Comparison of ENCODE assay signal across 8 cellular contexts in genomic region chr11:46346886-46347636, GRCh38. TPM values are rescaled to one million over a fixed set of nuclear protein-coding genes. Genes with fewer than 3 reads are reported as not detected.
A peak's percentile ranks its signal among the peaks of the same experiment; 100 is the strongest.
DNase-seq lines count a peak whose midpoint lies in the region; ATAC-seq and TF ChIP-seq lines count a peak whose summit lies in the region.

Gene DGKZ (plus strand): TSS chr11:46347463. CDS start chr11:46347660, 197 bp downstream.

- H3K18ac ChIP-seq in IMR-90 (ENCODE audit: low read depth, low read length): no peak within 1 kb of the TSS

- TF ChIP-seq CTCF in DND-41 (IDR thresholded peaks at IDR 0.05; ENCODE audit: borderline replicate concordance, extremely low read depth, low read length, poor library complexity, severe bottlenecking): peak; percentile 88
- TF ChIP-seq CTCF in IMR-90 (conservative IDR thresholded peaks at IDR 0.05; ENCODE audit: low read depth, low read length): peak; percentile 98
- peak; percentile 11 for TF ChIP-seq CTCF in foreskin fibroblast (IDR thresholded peaks at IDR 0.05; ENCODE audit: low read depth, low read length)
- TF ChIP-seq CTCF in neural progenitor cell (IDR thresholded peaks at IDR 0.05): peak; percentile 64

- no TSS peak for BruUV-seq in IMR-90 (replicated peaks; lab: Mats Ljungman, UMichigan)

- peak within 1 kb of the TSS; percentile 49 for H3K56ac ChIP-seq in IMR-90 (ENCODE audit: extremely low read depth, insufficient read depth, low read length)

- CTCF ChIA-PET in IMR-90 (lab: Yijun Ruan, JAX): interaction anchor here (0.6 to 1.0 kb wide), 4 partner anchors 14 to 320 kb away, joined by 5 to 6 read pairs (median 6); no protein-coding TSS in a partner anchor

- H3K27me3 ChIP-seq in DND-41 (ENCODE audit: insufficient read depth, low read length, poor library complexity) (no peaks in the 10 kb centered on the region), IMR-90 (ENCODE audit: control insufficient read depth, insufficient read depth, low read length) (peaks cover 6% of the 10 kb centered on the region; the same call in 1 of the 2 replicates), neural progenitor cell (peaks cover 12% of the 10 kb centered on the region), subcutaneous abdominal adipose tissue (ENCODE audit: control insufficient read depth in 5 of 5, insufficient read depth in 4 of 5, low read length in 5 of 5) (no peaks in the 10 kb centered on the region)

- H3K27ac ChIP-seq in DND-41 (ENCODE audit: low read length) (peak within 1 kb of the TSS; percentile 82), IMR-90 (ENCODE audit: insufficient read depth, low read length) (peak within 1 kb of the TSS; percentile 19; the same call in 1 of the 2 replicates), neural progenitor cell (no peak within 1 kb of the TSS), subcutaneous abdominal adipose tissue (ENCODE audit: low read depth, low read length) (peak within 1 kb of the TSS; percentile 62)

- peak; percentile 65 for TF ChIP-seq RAD21 in IMR-90 (IDR thresholded peaks at IDR 0.05; ENCODE audit: low read length)

- peaks cover 9% of the 10 kb centered on the region for H3F3A ChIP-seq in neural progenitor cell (ENCODE audit: low read depth)

- H3K14ac ChIP-seq in IMR-90 (replicated peaks; ENCODE audit: low read depth, low read length): peak within 1 kb of the TSS; percentile 91

- H4K20me1 ChIP-seq in DND-41 (ENCODE audit: insufficient read depth, low read length) (peaks cover 28% of the 10 kb centered on the region), IMR-90 (ENCODE audit: insufficient read depth, low read length) (peaks cover 25% of the 10 kb centered on the region), neural progenitor cell (ENCODE audit: low read depth) (peaks cover 35% of the 10 kb centered on the region)

- peaks cover 8% of the 10 kb centered on the region for H3K9me1 ChIP-seq in IMR-90 (ENCODE audit: insufficient read depth, low read length)

- H2BK5ac ChIP-seq in IMR-90 (ENCODE audit: low read depth, low read length, poor library complexity, severe bottlenecking): no peak within 1 kb of the TSS

- H2BK15ac ChIP-seq in IMR-90 (ENCODE audit: low read depth, low read length): peak within 1 kb of the TSS; percentile 20; the same call in 1 of the 3 replicates

- peak within 1 kb of the TSS; percentile 98 for H2AK9ac ChIP-seq in IMR-90 (replicated peaks; ENCODE audit: low read depth, low read length, poor library complexity)

- H3K36me3 ChIP-seq in DND-41 (ENCODE audit: insufficient read depth, low read length) (peaks cover 18% of the 10 kb centered on the region), IMR-90 (ENCODE audit: control insufficient read depth, insufficient read depth, low read length) (no peaks in the 10 kb centered on the region), neural progenitor cell (no peaks in the 10 kb centered on the region), subcutaneous abdominal adipose tissue (ENCODE audit: control insufficient read depth in 5 of 5, insufficient read depth in 5 of 5, low read length in 5 of 5) (peaks cover 0 to 4% (median 0%) of the 10 kb centered on the region in 5 donors)

- peak within 1 kb of the TSS; percentile 86 for H3K9ac ChIP-seq in DND-41 (ENCODE audit: low read depth, low read length)
- peak within 1 kb of the TSS; percentile 81 for H3K9ac ChIP-seq in IMR-90 (ENCODE audit: low read depth, low read length)
- peak within 1 kb of the TSS; percentile 66 for H3K9ac ChIP-seq in neural progenitor cell
- H3K9ac ChIP-seq in subcutaneous abdominal adipose tissue (ENCODE audit: low read length in 5 of 5): peak within 1 kb of the TSS in 4 of 5 donors; percentile 69 to 91 (median 83)

- 16% methylated on average over 37 of the region's 80 CpGs; no CpG with 5 or more reads in 1 of the 2 experiments for WGBS in IMR-90 (ENCODE audit: extremely low coverage in 2 of 2, insufficient read length in 1 of 2), 2 experiments

- H3K27ac Mint-ChIP-seq in neural progenitor cell: peak within 1 kb of the TSS; percentile 0

- in situ Hi-C loops in IMR-90 (cut with MboI; ENCODE audit: low sequenced_read_pairs): no loop called here

- peak within 1 kb of the TSS; percentile 60 for H2AFZ ChIP-seq in DND-41 (ENCODE audit: low read depth, low read length)
- H2AFZ ChIP-seq in IMR-90 (replicated peaks; ENCODE audit: low read length, poor library complexity): peak within 1 kb of the TSS; percentile 98
- peak within 1 kb of the TSS; percentile 48 for H2AFZ ChIP-seq in neural progenitor cell (replicated peaks)

- peaks cover 50% of the 10 kb centered on the region for H3K79me2 ChIP-seq in DND-41 (ENCODE audit: insufficient read depth, low read length)
- H3K79me2 ChIP-seq in neural progenitor cell (ENCODE audit: low read depth): peaks cover 39% of the 10 kb centered on the region

- peak within 1 kb of the TSS; percentile 96 for H3K23ac ChIP-seq in IMR-90 (ENCODE audit: low read depth, low read length)

- H3K36me3 Mint-ChIP-seq in neural progenitor cell: no peaks in the 10 kb centered on the region

- dilution Hi-C loops in IMR-90 (cut with HindIII; ENCODE audit: low sequenced_read_pairs, unreplicated experiment): no loop called here

- peak within 1 kb of the TSS; percentile 88 for H3K4me3 Mint-ChIP-seq in neural progenitor cell

- peak within 1 kb of the TSS; percentile 78 for H3K4ac ChIP-seq in IMR-90 (ENCODE audit: low read depth, low read length)

- no peak for TF ChIP-seq POLR2A in IMR-90 (IDR thresholded peaks at IDR 0.05; ENCODE audit: low read depth, low read length)

- peaks cover 50% of the 10 kb centered on the region for H3K4me1 Mint-ChIP-seq in neural progenitor cell

- peaks cover 4% of the 10 kb centered on the region for H3K9me3 Mint-ChIP-seq in neural progenitor cell

- H3K27me3 Mint-ChIP-seq in neural progenitor cell (ENCODE audit: insufficient read depth, low read depth): peaks cover 15% of the 10 kb centered on the region

- intact Hi-C loops in IMR-90 (cut with micrococcal nuclease): no loop called here

- peak within 1 kb of the TSS; percentile 41 for H4K91ac ChIP-seq in IMR-90 (ENCODE audit: insufficient read depth, low read depth, low read length)

- peak within 1 kb of the TSS; percentile 9 to 93; a peak in 2 of 4 replicates for H4K8ac ChIP-seq in IMR-90 (ENCODE audit: low read depth in 2 of 2, low read length in 2 of 2)

- H3K4me2 ChIP-seq in DND-41 (ENCODE audit: insufficient read depth, low read length): peak within 1 kb of the TSS; percentile 91
- H3K4me2 ChIP-seq in IMR-90 (ENCODE audit: low read depth, low read length): peak within 1 kb of the TSS; percentile 99
- H3K4me2 ChIP-seq in neural progenitor cell: peak within 1 kb of the TSS; percentile 99

- H3K4me3 ChIP-seq in DND-41 (ENCODE audit: low read depth in 1 of 2, low read length in 2 of 2) (peak within 1 kb of the TSS; percentile 54 to 89; a peak in 3 of 4 replicates), IMR-90 (ENCODE audit: insufficient read depth, low read depth, low read length) (peak within 1 kb of the TSS; percentile 98), foreskin fibroblast (ENCODE audit: low read depth in 1 of 2, low read length in 2 of 2) (peak within 1 kb of the TSS; percentile 81 to 82), neural progenitor cell (peak within 1 kb of the TSS; percentile 93), subcutaneous abdominal adipose tissue (ENCODE audit: low read depth in 1 of 5, low read length in 5 of 5) (peak within 1 kb of the TSS; percentile 81 to 90 (median 83))

- peak within 1 kb of the TSS; percentile 25 for H4K5ac ChIP-seq in IMR-90 (ENCODE audit: low read depth, low read length)

- DNase-seq in DND-41 (peak; percentile 89), IMR-90 (peak; percentile 74), SHP77 treated with DMSO at 0.1 percent for 48 hours (lab: John Stamatoyannopoulos, UW) (peak; percentile 79), activated gamma-delta T cell treated with Interleukin-2 at 50 U/mL for 16 hours (peak; percentile 87), foreskin fibroblast (peak; percentile 84 to 93), neural progenitor cell (ENCODE audit: low spot score) (peak; percentile 95)

- peaks cover 60% of the 10 kb centered on the region for H3K4me1 ChIP-seq in DND-41 (ENCODE audit: insufficient read depth, low read length)
- H3K4me1 ChIP-seq in IMR-90 (ENCODE audit: control insufficient read depth, insufficient read depth, low read length): peaks cover 14% of the 10 kb centered on the region
- H3K4me1 ChIP-seq in neural progenitor cell: peaks cover 29% of the 10 kb centered on the region
- H3K4me1 ChIP-seq in subcutaneous abdominal adipose tissue (ENCODE audit: control insufficient read depth in 5 of 5, insufficient read depth in 5 of 5, low read length in 5 of 5): peaks cover 20 to 85% (median 81%) of the 10 kb centered on the region in 5 donors

- no peak within 1 kb of the TSS for H2BK20ac ChIP-seq in IMR-90 (ENCODE audit: low read depth, low read length)

- POLR2A ChIA-PET in IMR-90 (lab: Charles Lee; ENCODE audit: unreplicated experiment): no interaction called here

- H3K79me1 ChIP-seq in IMR-90 (ENCODE audit: low read depth in 1 of 2, low read length in 2 of 2): peaks cover 21 to 48% of the 10 kb centered on the region in 2 experiments

- peak within 1 kb of the TSS; percentile 47 for H2AK5ac ChIP-seq in IMR-90 (ENCODE audit: low read depth, low read length)

- ATAC-seq in DND-41 (ENCODE audit: insufficient read depth, low read depth): peak; percentile 56
- peak; percentile 57 for ATAC-seq in GM21526 (IDR thresholded peaks at IDR 0.05; ENCODE audit: low FRiP score, unreplicated experiment)
- ATAC-seq in IMR-90 (ENCODE audit: low read depth): peak; percentile 94

- H3K9me3 ChIP-seq in DND-41 (ENCODE audit: insufficient read depth, low read length, severe bottlenecking): no peaks in the 10 kb centered on the region
- no peaks in the 10 kb centered on the region for H3K9me3 ChIP-seq in IMR-90 (ENCODE audit: control insufficient read depth, insufficient read depth, low read length)
- no peaks in the 10 kb centered on the region for H3K9me3 ChIP-seq in neural progenitor cell (ENCODE audit: low read depth)
- no peaks in the 10 kb centered on the region for H3K9me3 ChIP-seq in subcutaneous abdominal adipose tissue (ENCODE audit: control insufficient read depth in 5 of 5, low read length in 5 of 5)

- peak within 1 kb of the TSS; percentile 26; the same call in 1 of the 2 replicates for H2BK120ac ChIP-seq in IMR-90 (ENCODE audit: low read depth, low read length)

TF ChIP-seq in IMR-90, 13 proteins besides CTCF, POLR2A, EP300 and RAD21 (continues in another document):
- TF ChIP-seq SMC3 (IDR thresholded peaks at IDR 0.05; ENCODE audit: low read depth, low read length) (peak; percentile 66), RCOR1 (IDR thresholded peaks at IDR 0.05; ENCODE audit: insufficient replicate concordance, low read length) (no peak), MAZ (IDR thresholded peaks at IDR 0.05; ENCODE audit: borderline replicate concordance, low read depth, low read length) (peak; percentile 90; the same call in 1 of the 2 replicates), BHLHE40 (IDR thresholded peaks at IDR 0.05; ENCODE audit: low read depth, low read length) (0 out of 2 replicates have a peak, but pooled peaks have one; percentile 24), CEBPB (IDR thresholded peaks at IDR 0.05; ENCODE audit: low read depth, low read length) (no peak)

RNA-seq across cellular contexts. Expression of gene DGKZ, which starts in this region (rescaled TPM):
- total RNA-seq in IMR-90 (2012; rRNA removed): 43.0 and 46.8 TPM in 2 replicates
- 62.0 and 68.0 TPM in 2 replicates for polyA plus RNA-seq in IMR-90 (2012; rRNA removed)
- 52.8 and 75.7 TPM in 2 replicates for polyA plus RNA-seq in IMR-90 (2012; cell fraction: cytosol; rRNA removed)
- 126 and 364 TPM in 2 replicates for polyA plus RNA-seq in IMR-90 (2012; cell fraction: nucleus; rRNA removed; ENCODE audit: low replicate concordance)
- total RNA-seq in neural progenitor cell (ENCODE audit: low replicate concordance): 12.5 and 55.5 TPM in 2 replicates

Comparison
In these comparisons a context has a peak if more than half of its experiments do, and no peak if none do; other contexts are left out.
1. H2AFZ ChIP-seq: peak in every context shown above with its lines; median percentile 98 in IMR-90; 60 in DND-41; 48 in neural progenitor cell.
2. CTCF ChIP-seq: peak in every context shown above with its lines; median percentile 98 in IMR-90; 88 in DND-41; 64 in neural progenitor cell; 11 in foreskin fibroblast.